In the genomic region with DNA sequence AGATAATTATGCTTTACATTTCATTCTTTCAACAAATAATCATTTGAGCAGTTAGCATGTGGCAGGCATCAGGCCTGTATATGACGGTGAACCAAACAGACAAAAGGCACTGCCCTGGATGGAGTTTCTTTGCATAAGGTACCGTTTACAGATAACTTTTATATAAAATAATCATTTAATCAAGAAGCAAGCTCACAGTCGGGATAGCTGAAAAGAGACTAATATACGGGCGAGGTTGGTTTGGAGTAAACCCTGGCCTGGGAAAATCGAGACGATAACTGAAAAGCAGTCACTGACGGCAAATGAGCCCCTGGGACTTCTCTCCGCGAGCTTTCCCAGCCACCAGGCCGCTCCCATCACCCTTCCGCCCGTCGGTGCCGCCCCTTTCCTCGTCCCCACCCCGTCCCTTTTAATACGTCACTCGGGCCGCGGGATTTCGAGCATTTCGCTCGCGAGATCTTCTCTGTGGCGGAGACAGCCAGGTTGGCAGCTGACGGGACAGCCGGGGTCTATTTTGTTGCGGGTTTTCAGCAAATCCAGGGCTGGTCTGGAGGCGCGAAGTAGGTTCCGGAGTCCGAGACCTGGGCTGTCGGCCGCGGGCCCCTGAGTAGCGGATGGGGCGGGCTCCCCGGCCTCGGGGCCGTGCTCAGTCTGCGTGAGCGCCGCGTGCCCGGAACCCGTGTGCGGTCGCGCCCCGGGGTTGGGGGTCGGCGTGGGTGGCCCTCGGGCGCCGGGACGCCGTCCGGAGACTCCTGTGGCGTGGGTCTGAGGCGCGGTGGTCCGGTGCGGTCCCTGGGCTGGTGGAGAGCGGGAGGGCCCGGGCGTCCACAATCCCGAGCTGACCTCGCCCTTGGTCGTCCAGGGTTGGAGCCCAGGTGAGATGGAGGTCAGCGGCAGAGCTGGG, we compare ENCODE assay signal across 8 cellular contexts. TPM values are rescaled to one million over a fixed set of nuclear protein-coding genes. Genes with fewer than 3 reads are reported as not detected.
DNase-seq lines count a peak whose midpoint lies in the region; ATAC-seq, FAIRE-seq and TF ChIP-seq lines count a peak whose summit lies in the region.

A gene (plus strand): TSS at position 462 of the 904 bp plus-strand sequence. CDS start 703 bp downstream, outside the sequence.

- in situ Hi-C loops in GM13977 (cut with MboI; ENCODE audit: low pct_unique_long_range_greater_than_20kb, low sequenced_read_pairs, unreplicated experiment), result no loop called here

- WGBS in psoas muscle, 3 donors, result 0 to 1% (median 1%) methylated on average over 55 to 71 of the region's 71 CpGs

- peak; percentile 98 for ATAC-seq in HG02884 (IDR thresholded peaks at IDR 0.05; ENCODE audit: unreplicated experiment)
- peak; percentile 98 for ATAC-seq in T-helper 17 cell
- peak; percentile 98 for ATAC-seq in left ventricle myocardium superior
- peak; percentile 97 to 99 (median 98) for ATAC-seq in psoas muscle

- peaks cover 9% of the 10 kb centered on the region for H3K27me3 Mint-ChIP-seq in T-helper 17 cell

- H3K36me3 Mint-ChIP-seq in T-helper 17 cell (ENCODE audit: low read depth), result no peaks in the 10 kb centered on the region

- peaks cover 14% of the 10 kb centered on the region for H3K4me1 Mint-ChIP-seq in T-helper 17 cell

- H3K27ac Mint-ChIP-seq in T-helper 17 cell, result peak within 1 kb of the TSS; percentile 89

- peaks cover under 1 to 32% of the 10 kb centered on the region in 2 donors for H3K36me3 ChIP-seq in psoas muscle (ENCODE audit: insufficient read depth in 1 of 2, low read depth in 1 of 2)

- FAIRE-seq in urothelium cell line (lab: Jason Lieb, UNC), result no peak

- DNase-seq in GM13977 (ENCODE audit: low spot score) (peak; percentile 94), NCI-H1694 (lab: John Stamatoyannopoulos, UW) (peak; percentile 94), T-helper 17 cell (peak; percentile 79 to 90 (median 80)), amygdala (lab: John Stamatoyannopoulos, UW) (peak; percentile 18 to 95 (median 84)), left ventricle myocardium superior (peak; percentile 96), psoas muscle (peak; percentile 94 to 97), urothelium cell line (ENCODE audit: low spot score) (peak; percentile 90)

- no peaks in the 10 kb centered on the region for H3K27me3 ChIP-seq in psoas muscle (ENCODE audit: insufficient read depth in 3 of 3, low read length in 2 of 3)

- peak within 1 kb of the TSS; percentile 94 for H3K4me3 Mint-ChIP-seq in T-helper 17 cell

- peak; percentile 1 for TF ChIP-seq CTCF in GM13977 (IDR thresholded peaks at IDR 0.05; ENCODE audit: extremely low read depth, insufficient read depth, missing control alignments)
- no peak for TF ChIP-seq CTCF in psoas muscle (IDR thresholded peaks at IDR 0.05)

- peak within 1 kb of the TSS; percentile 86 for H3K27ac ChIP-seq in psoas muscle

- peak within 1 kb of the TSS; percentile 83 for H3K4me3 ChIP-seq in psoas muscle

- intact Hi-C loops in left ventricle myocardium superior (cut with micrococcal nuclease), result no loop called here
- intact Hi-C loops in psoas muscle (cut with DNase I), result loop anchor here in 1 of 2 donors (10.0 kb wide), 1 partner anchor 266 kb away; no protein-coding TSS in a partner anchor

- H3K4me1 ChIP-seq in psoas muscle, result peaks cover 19% of the 10 kb centered on the region

- H3K9me3 ChIP-seq in T-helper 17 cell (ENCODE audit: control insufficient read depth, low read length, poor library complexity, severe bottlenecking) (no peaks in the 10 kb centered on the region), psoas muscle (no peaks in the 10 kb centered on the region)

RNA-seq across cellular contexts. Expression of the gene that starts here (rescaled TPM):
- 10 to 100 TPM; 45.0 to 46.2 TPM for total RNA-seq in T-helper 17 cell
- 64.6 TPM for total RNA-seq in left ventricle myocardium superior
- total RNA-seq in psoas muscle, result 10 to 100 TPM; 29.5 to 53.4 (median 39.6) TPM
- polyA plus RNA-seq in psoas muscle, result 10 to 100 TPM; 19.1 to 30.7 (median 21.5) TPM

Comparison
In these comparisons a context has a peak if more than half of its experiments do, and no peak if none do; other contexts are left out.
1. Peak in every context shown above with its lines: DNase-seq, ATAC-seq, H3K4me3 ChIP-seq and H3K27ac ChIP-seq.